Comparison of ENCODE assay signal across 15 cellular contexts in the genomic region with DNA sequence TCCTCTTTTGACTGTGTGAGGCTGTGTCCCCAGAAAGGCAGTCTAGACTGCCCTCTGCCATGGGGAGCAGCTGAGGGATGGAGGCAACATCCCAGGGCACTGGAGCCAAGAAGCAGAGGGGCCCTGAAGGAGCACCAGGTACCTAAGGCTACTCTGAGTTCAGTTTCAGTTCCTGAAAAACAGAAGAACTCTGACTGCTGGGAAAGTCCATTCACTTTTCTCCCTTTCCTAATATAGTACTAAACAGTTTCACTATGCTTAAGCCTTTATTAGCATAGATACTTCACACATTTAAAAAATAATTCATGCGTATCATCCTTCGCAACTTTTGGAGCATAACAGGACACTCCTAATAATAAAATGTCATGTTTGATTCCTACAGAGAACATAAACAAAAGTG.
DNase-seq lines count a peak whose midpoint lies in the region; ATAC-seq and TF ChIP-seq lines count a peak whose summit lies in the region.
"Had no signal": no experiment of that assay in that cellular context is flagged by ENCODE, and none has a peak within 500 bp of the region (broad histone marks: within the 10 kb centered on the region; RNA-seq: fewer than 3 reads in every experiment).

No MANE protein-coding gene starts in this region.

- no peak overlapping the region for H3K4me3 ChIP-seq in NB4 (ENCODE audit: low read depth, low read length)
- H3K4me3 ChIP-seq: cardiac muscle cell, HAP-1, SJSA1 had no signal

- in situ Hi-C loops in GM13977 (cut with MboI; ENCODE audit: low pct_unique_long_range_greater_than_20kb, low sequenced_read_pairs, unreplicated experiment): no loop called here

- no peak overlapping the region for H3K27ac ChIP-seq in substantia nigra (ENCODE audit: low read depth, low read length, poor library complexity, severe bottlenecking)
- H3K27ac ChIP-seq: C4-2B, cardiac muscle cell, SJSA1 had no signal

- no peak for TF ChIP-seq CTCF in GM13977 (IDR thresholded peaks at IDR 0.05; ENCODE audit: extremely low read depth, insufficient read depth, missing control alignments)
- TF ChIP-seq CTCF in NB4 (IDR thresholded peaks at IDR 0.05; ENCODE audit: low read depth, low read length): no peak

- TF ChIP-seq POLR2A in NB4 (IDR thresholded peaks at IDR 0.05; ENCODE audit: extremely low read depth, insufficient read length): no peak

- DNase-seq in GM13977 (ENCODE audit: low spot score) (peak; percentile 80), NB4 (ENCODE audit: low read depth) (peak; percentile 12), KG1 (lab: John Stamatoyannopoulos, UW) (no peak), DMS153 treated with DMSO at 0.1 percent for 48 hours (lab: John Stamatoyannopoulos, UW; ENCODE audit: unreplicated experiment) (no peak), substantia nigra (lab: John Stamatoyannopoulos, UW) (no peak), NCI-H510A (lab: John Stamatoyannopoulos, UW) (no peak)
- DNase-seq: activated CD8-positive, alpha-beta memory T cell treated with anti-CD3 and anti-CD28 coated beads, Interleukin-2, amount 50 U/mL, for 4 hours; NCI-H146 had no signal

- ATAC-seq in GM19468 (IDR thresholded peaks at IDR 0.05; ENCODE audit: extremely low read depth, unreplicated experiment) (peak; percentile 54), HG03039 (IDR thresholded peaks at IDR 0.05; ENCODE audit: unreplicated experiment) (peak; percentile 76)
- ATAC-seq: sciatic nerve had no signal

Comparison
In these comparisons a context has a peak if more than half of its experiments do, and no peak if none do; other contexts are left out.
1. DNase-seq: peak in GM13977 (single experiment) and NB4 (single experiment); none in KG1 (single experiment), DMS153 treated with DMSO at 0.1 percent for 48 hours (single experiment), substantia nigra (0 of 49) and NCI-H510A (single experiment).